In the genomic region with DNA sequence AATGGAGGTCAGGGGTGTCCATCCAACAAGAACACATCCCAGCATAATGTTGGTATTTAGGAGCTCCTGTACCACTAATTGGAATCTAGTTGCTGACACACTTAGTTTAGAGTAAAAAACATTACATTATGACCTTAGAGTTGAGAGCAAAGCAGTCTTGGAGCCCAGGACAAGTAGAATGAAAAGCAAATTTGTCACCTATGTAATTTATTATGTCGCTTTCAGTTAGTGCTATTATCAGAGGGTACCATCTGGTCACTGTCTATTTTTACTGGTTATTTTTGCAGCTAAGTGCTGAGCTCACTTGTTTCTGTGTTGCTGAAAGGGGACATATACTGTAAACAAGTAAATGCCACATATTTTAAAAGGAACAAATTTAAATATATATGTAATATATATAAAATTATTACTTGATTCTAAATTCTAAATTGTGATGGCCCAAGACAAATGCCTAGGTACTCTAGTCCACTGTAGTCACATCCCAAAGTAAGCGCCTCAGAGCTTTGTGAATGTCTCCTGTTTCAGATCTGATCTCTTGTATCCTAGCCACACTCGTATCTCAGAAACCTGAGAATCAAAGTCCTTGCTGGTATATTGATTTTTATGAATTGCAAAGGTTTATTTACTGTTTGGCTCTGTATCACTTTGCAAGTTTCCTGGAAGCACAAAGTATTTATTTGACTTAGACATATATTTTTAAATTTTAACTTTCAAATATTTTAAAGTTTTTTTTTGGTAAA, we compare ENCODE assay signal across 13 cellular contexts.
"Had no signal": no experiment of that assay in that cellular context is flagged by ENCODE, and none has a peak within 500 bp of the region (broad histone marks: within the 10 kb centered on the region; RNA-seq: fewer than 3 reads in every experiment).

No MANE protein-coding gene starts in this region.

- H3K9me3 ChIP-seq: gastrocnemius medialis, lower lobe of right lung, thyroid gland, vagina had no signal

- H3K36me3 Mint-ChIP-seq: activated naive CD8-positive, alpha-beta T cell treated with anti-CD3 and anti-CD28 coated beads, Interleukin-2, amount 10 ng/mL, durations not matched to agents 7 days and 5 days had no signal

- H3K27me3 Mint-ChIP-seq: activated CD8-positive, alpha-beta T cell treated with anti-CD3 and anti-CD28 coated beads for 36 hours had no signal

- H3K4me1 ChIP-seq: gastrocnemius medialis, lower lobe of right lung, thyroid gland had no signal

- H3K27ac ChIP-seq: gastrocnemius medialis, lower lobe of right lung, thyroid gland, vagina, WERI-Rb-1 had no signal

- H3K9me3 Mint-ChIP-seq: activated CD8-positive, alpha-beta T cell treated with anti-CD3 and anti-CD28 coated beads for 36 hours had no signal

- H3K27ac Mint-ChIP-seq: activated CD8-positive, alpha-beta T cell treated with anti-CD3 and anti-CD28 coated beads for 36 hours; activated naive CD8-positive, alpha-beta T cell treated with anti-CD3 and anti-CD28 coated beads, Interleukin-2, amount 10 ng/mL, durations not matched to agents 7 days and 5 days had no signal

- DNase-seq: activated CD4-positive, alpha-beta T cell treated with anti-CD3 and anti-CD28 coated beads for 4 hours; activated CD8-positive, alpha-beta memory T cell treated with anti-CD3 and anti-CD28 coated beads, Interleukin-2, amount 50 U/mL, for 4 hours; activated CD8-positive, alpha-beta T cell treated with anti-CD3 and anti-CD28 coated beads for 36 hours; activated naive CD8-positive, alpha-beta T cell treated with anti-CD3 and anti-CD28 coated beads, Interleukin-2, amount 10 ng/mL, durations not matched to agents 7 days and 5 days; aorta; gastrocnemius medialis; kidney glomerular epithelial cell; lower lobe of right lung; midbrain; retina; thyroid gland; WERI-Rb-1 had no signal

- H3K36me3 ChIP-seq: gastrocnemius medialis, lower lobe of right lung, thyroid gland, vagina, WERI-Rb-1 had no signal

- H3K27me3 ChIP-seq: gastrocnemius medialis, thyroid gland, vagina had no signal

- H3K4me3 ChIP-seq: gastrocnemius medialis, lower lobe of right lung, thyroid gland, vagina had no signal

- H3K4me3 Mint-ChIP-seq: activated CD8-positive, alpha-beta T cell treated with anti-CD3 and anti-CD28 coated beads for 36 hours; activated naive CD8-positive, alpha-beta T cell treated with anti-CD3 and anti-CD28 coated beads, Interleukin-2, amount 10 ng/mL, durations not matched to agents 7 days and 5 days had no signal
